22 cellular contexts compared by ENCODE assay signal in genomic region chr3:128753715-128754114, GRCh38. TPM values are rescaled to one million over a fixed set of nuclear protein-coding genes. Genes with fewer than 3 reads are reported as not detected.
DNase-seq lines count a peak whose midpoint lies in the region; ATAC-seq lines count a peak whose summit lies in the region.
"Had no signal": no experiment of that assay in that cellular context is flagged by ENCODE, and none has a peak within 500 bp of the region (broad histone marks: within the 10 kb centered on the region; RNA-seq: fewer than 3 reads in every experiment).

No MANE protein-coding gene starts in this region.

- no peaks in the 10 kb centered on the region for H3K9me2 ChIP-seq in GM23248 (ENCODE audit: insufficient read depth)

- H3K36me3 Mint-ChIP-seq in activated T-cell treated with anti-CD3 and anti-CD28 coated beads, Interleukin-2, amount 50 U/mL, for 4 hours (ENCODE audit: insufficient read depth) = peaks cover 26% of the 10 kb centered on the region
- peaks cover 63% of the 10 kb centered on the region for H3K36me3 Mint-ChIP-seq in dendritic cell treated with granulocyte-macrophage colony-stimulating factor and Interleukin-4, amounts not matched to agents 40 ng/mL and 50 ng/mL, for 4 days (ENCODE audit: low read depth)

- H3K4me2 ChIP-seq in GM23248 (ENCODE audit: unreplicated experiment) = no peak overlapping the region

- H3K27ac Mint-ChIP-seq in dendritic cell treated with granulocyte-macrophage colony-stimulating factor and Interleukin-4, amounts not matched to agents 40 ng/mL and 50 ng/mL, for 4 days = peak overlapping the region; percentile 19

- H4K20me1 ChIP-seq in GM23248 (ENCODE audit: insufficient read depth) = peaks cover 18% of the 10 kb centered on the region

- H3K27me3 ChIP-seq in GM23248 (replicated peaks; ENCODE audit: insufficient read depth) = no peaks in the 10 kb centered on the region
- H3K27me3 ChIP-seq: esophagus muscularis mucosa, SJSA1, testis, uterus had no signal

- H3K79me2 ChIP-seq in GM23248 (ENCODE audit: insufficient read depth) = peaks cover 100% of the 10 kb centered on the region

- no peaks in the 10 kb centered on the region for H3K27me3 Mint-ChIP-seq in activated T-cell treated with anti-CD3 and anti-CD28 coated beads, Interleukin-2, amount 50 U/mL, for 4 hours (ENCODE audit: low read depth)
- H3K27me3 Mint-ChIP-seq in dendritic cell treated with granulocyte-macrophage colony-stimulating factor and Interleukin-4, amounts not matched to agents 40 ng/mL and 50 ng/mL, for 4 days = no peaks in the 10 kb centered on the region

- H3K4me1 ChIP-seq in GM23248 (ENCODE audit: insufficient read depth) = no peaks in the 10 kb centered on the region
- H3K4me1 ChIP-seq: SJSA1, uterus had no signal

- H3K4me3 ChIP-seq in GM23248 = no peak overlapping the region
- H3K4me3 ChIP-seq: coronary artery, esophagus muscularis mucosa, SJSA1, testis, uterus had no signal

- no peak overlapping the region for H3K4me3 Mint-ChIP-seq in activated T-cell treated with anti-CD3 and anti-CD28 coated beads, Interleukin-2, amount 50 U/mL, for 4 hours
- H3K4me3 Mint-ChIP-seq in dendritic cell treated with granulocyte-macrophage colony-stimulating factor and Interleukin-4, amounts not matched to agents 40 ng/mL and 50 ng/mL, for 4 days = no peak overlapping the region

- no peak overlapping the region for H3K27ac ChIP-seq in GM23248
- H3K27ac ChIP-seq: coronary artery, esophagus muscularis mucosa, SJSA1, testis, uterus had no signal

- H3F3A ChIP-seq in GM23248 (ENCODE audit: insufficient read depth) = no peaks in the 10 kb centered on the region

- peaks cover 71% of the 10 kb centered on the region for H3K4me1 Mint-ChIP-seq in activated T-cell treated with anti-CD3 and anti-CD28 coated beads, Interleukin-2, amount 50 U/mL, for 4 hours (ENCODE audit: low read depth)
- H3K4me1 Mint-ChIP-seq in dendritic cell treated with granulocyte-macrophage colony-stimulating factor and Interleukin-4, amounts not matched to agents 40 ng/mL and 50 ng/mL, for 4 days (ENCODE audit: low read depth) = peaks cover 81% of the 10 kb centered on the region

- no peaks in the 10 kb centered on the region for H3K9me3 ChIP-seq in GM23248 (ENCODE audit: low read depth)
- H3K9me3 ChIP-seq: esophagus muscularis mucosa, SJSA1, testis, uterus had no signal

- DNase-seq in activated T-cell treated with anti-CD3 and anti-CD28 coated beads, Interleukin-2, amount 50 U/mL, for 4 hours = no peak
- DNase-seq in activated T-cell treated with anti-CD3 and anti-CD28 coated beads for 4 hours = no peak
- DNase-seq in NCI-H2107 (lab: John Stamatoyannopoulos, UW) = peak; percentile 8
- no peak for DNase-seq in stimulated activated naive CD8-positive, alpha-beta T cell treated with anti-CD3 and anti-CD28 coated beads, Interleukin-15, Interleukin-2, amounts not matched to agents 100 U/mL and 50 U/mL, for 24 hours
- DNase-seq in GM23248 = no peak
- DNase-seq in AML-193 (lab: John Stamatoyannopoulos, UW) = no peak
- DNase-seq: activated gamma-delta T cell treated with Interleukin-2 at 50 U/mL for 16 hours, DMS 273 treated with DMSO at 0.1 percent for 48 hours, foreskin melanocyte, IMR-90, left colon, mesenchymal stem cell, NCI-H1105, NCI-H2081, NCI-H526, testis, uterus had no signal

- H3K36me3 ChIP-seq in GM23248 (ENCODE audit: low read depth) = no peaks in the 10 kb centered on the region
- H3K36me3 ChIP-seq: esophagus muscularis mucosa, uterus had no signal

- H2AFZ ChIP-seq in GM23248 = no peak overlapping the region

- 91 to 100% methylated on average over 1 of the region's 1 CpG for WGBS in GM23248 (ENCODE audit: low coverage in 1 of 2, low lambda C conversion rate in 2 of 2, missing lambda C conversion rate in 2 of 2), 2 experiments

- H3K9ac ChIP-seq in GM23248 = no peak overlapping the region

- in situ Hi-C loops in GM23248 (cut with MboI) = no loop called here

- ATAC-seq in activated T-cell treated with anti-CD3 and anti-CD28 coated beads, Interleukin-2, amount 50 U/mL, for 4 hours = peak; percentile 25 to 40
- peak; percentile 32 for ATAC-seq in stimulated activated naive CD8-positive, alpha-beta T cell treated with anti-CD3 and anti-CD28 coated beads, Interleukin-15, Interleukin-2, amounts not matched to agents 100 U/mL and 50 U/mL, for 24 hours
- ATAC-seq: HCT116, left colon had no signal

- H3K9me3 Mint-ChIP-seq in activated T-cell treated with anti-CD3 and anti-CD28 coated beads, Interleukin-2, amount 50 U/mL, for 4 hours = no peaks in the 10 kb centered on the region
- H3K9me3 Mint-ChIP-seq in dendritic cell treated with granulocyte-macrophage colony-stimulating factor and Interleukin-4, amounts not matched to agents 40 ng/mL and 50 ng/mL, for 4 days = no peaks in the 10 kb centered on the region

- intact Hi-C loops in dendritic cell treated with granulocyte-macrophage colony-stimulating factor and Interleukin-4, amounts not matched to agents 40 ng/mL and 50 ng/mL, for 4 days (cut with micrococcal nuclease) = no loop called here

RNA-seq across cellular contexts. Expression of gene RAB7A, which starts 27.7 kb away (rescaled TPM):
- 100 to 1,000 TPM; 358 to 449 (median 407) TPM for total RNA-seq in activated T-cell treated with anti-CD3 and anti-CD28 coated beads, Interleukin-2, amount 50 U/mL, for 4 hours
- total RNA-seq in GM23248 (2014; rRNA removed; shearing (Covaris generic)) = 55.1 and 71.3 TPM in 2 replicates
- polyA plus RNA-seq in GM23248 (2016; fragmentation: Nextera tagmentation; extraction: Ambion mirVana) = 255 TPM in 2 replicates
